ENCODE assay signal across 22 cellular contexts in genomic region chr2:53512071-53512841, GRCh38.
DNase-seq lines count a peak whose midpoint lies in the region; TF ChIP-seq lines count a peak whose summit lies in the region.
"Had no signal": no experiment of that assay in that cellular context is flagged by ENCODE, and none has a peak within 500 bp of the region (broad histone marks: within the 10 kb centered on the region; RNA-seq: fewer than 3 reads in every experiment).

No MANE protein-coding gene starts in this region.

- H3K27me3 Mint-ChIP-seq in MCF 10A (ENCODE audit: insufficient read depth, unreplicated experiment) = no peaks in the 10 kb centered on the region

- 60 to 70% methylated on average over 3 to 4 of the region's 4 CpGs for WGBS in transverse colon (ENCODE audit: low coverage in 1 of 2), 2 donors

- no peak overlapping the region for H3K27ac ChIP-seq in breast epithelium
- no peak overlapping the region for H3K27ac ChIP-seq in transverse colon
- H3K27ac ChIP-seq: 22Rv1, ascending aorta, C4-2B, heart left ventricle, prostate gland, thoracic aorta had no signal

- POLR2A ChIA-PET in MCF 10A (lab: Yijun Ruan, JAX) = no interaction called here

- H3K4me1 Mint-ChIP-seq in MCF 10A (ENCODE audit: insufficient read depth, unreplicated experiment) = peaks cover 20% of the 10 kb centered on the region
- H3K4me1 Mint-ChIP-seq: nephron had no signal

- H3K4me3 Mint-ChIP-seq in MCF 10A (ENCODE audit: unreplicated experiment) = no peak overlapping the region
- H3K4me3 Mint-ChIP-seq: nephron had no signal

- H3K36me3 ChIP-seq in breast epithelium = no peaks in the 10 kb centered on the region
- H3K36me3 ChIP-seq in adipocyte (ENCODE audit: control insufficient read depth, insufficient read depth, low read length, severe bottlenecking) = no peaks in the 10 kb centered on the region
- H3K36me3 ChIP-seq in transverse colon = no peaks in the 10 kb centered on the region
- H3K36me3 ChIP-seq: ascending aorta, heart left ventricle, prostate gland, thoracic aorta had no signal

- peak overlapping the region; percentile 46 for H3K27ac Mint-ChIP-seq in MCF 10A (ENCODE audit: low read depth, unreplicated experiment)
- H3K27ac Mint-ChIP-seq: nephron had no signal

- no peaks in the 10 kb centered on the region for H3K4me1 ChIP-seq in breast epithelium
- H3K4me1 ChIP-seq in adipocyte (ENCODE audit: control insufficient read depth, insufficient read depth, low read length) = peaks cover 6% of the 10 kb centered on the region
- H3K4me1 ChIP-seq in transverse colon = no peaks in the 10 kb centered on the region
- H3K4me1 ChIP-seq: ascending aorta, heart left ventricle, prostate gland had no signal

- no peak overlapping the region for H3K9ac ChIP-seq in adipocyte (ENCODE audit: low read length)

- TF ChIP-seq EP300 in transverse colon (IDR thresholded peaks at IDR 0.05; ENCODE audit: low read depth) = no peak

- H3K9me3 ChIP-seq in breast epithelium (no peaks in the 10 kb centered on the region), adipocyte (ENCODE audit: control insufficient read depth, low read length) (no peaks in the 10 kb centered on the region), transverse colon (no peaks in the 10 kb centered on the region)
- H3K9me3 ChIP-seq: ascending aorta, heart left ventricle, prostate gland, thoracic aorta had no signal

- H3K9me3 Mint-ChIP-seq in MCF 10A (ENCODE audit: unreplicated experiment) = no peaks in the 10 kb centered on the region

- CTCF ChIA-PET in MCF 10A (lab: Yijun Ruan, JAX) = no interaction called here

- DNase-seq in MCF 10A (ENCODE audit: unreplicated experiment) (peak; percentile 46), breast epithelium (ENCODE audit: low spot score in 2 of 2) (no peak), adipocyte (ENCODE audit: low read depth) (peak; percentile 75), fibroblast of villous mesenchyme (ENCODE audit: low read depth) (peak; percentile 66), transverse colon (no peak), HuH-7 (ENCODE audit: low spot score) (no peak), NCI-H82 treated with DMSO at 0.1 percent for 48 hours (lab: John Stamatoyannopoulos, UW; ENCODE audit: unreplicated experiment) (no peak)
- DNase-seq in activated CD4-positive, alpha-beta T cell treated with anti-CD3 and anti-CD28 coated beads, Interleukin-2, amount 50 U/mL, for 4 hours = no peak
- DNase-seq: activated CD4-positive, alpha-beta T cell treated with anti-CD3 and anti-CD28 coated beads for 1 hour; activated CD8-positive, alpha-beta memory T cell treated with anti-CD3 and anti-CD28 coated beads, Interleukin-2, amount 50 U/mL, for 4 hours; activated gamma-delta T cell treated with Interleukin-2 at 50 U/mL for 16 hours; heart left ventricle; kidney; NCI-H146; NCI-H226; T-helper 9 cell had no signal

- no peak overlapping the region for H3K4me3 ChIP-seq in breast epithelium
- H3K4me3 ChIP-seq in adipocyte (ENCODE audit: low read length) = no peak overlapping the region
- H3K4me3 ChIP-seq in fibroblast of villous mesenchyme (ENCODE audit: low read depth, low read length) = no peak overlapping the region
- no peak overlapping the region for H3K4me3 ChIP-seq in transverse colon
- H3K4me3 ChIP-seq: ascending aorta, heart left ventricle, prostate gland, thoracic aorta had no signal

- BruUV-seq in MCF 10A (replicated peaks; lab: Mats Ljungman, UMichigan) = no TSS peak

- TF ChIP-seq POLR2A in breast epithelium (IDR thresholded peaks at IDR 0.05) (no peak), transverse colon (IDR thresholded peaks at IDR 0.05) (no peak)

- H3K36me3 Mint-ChIP-seq in MCF 10A (ENCODE audit: insufficient read depth, unreplicated experiment) = no peaks in the 10 kb centered on the region

- H3K27me3 ChIP-seq in breast epithelium (no peaks in the 10 kb centered on the region), adipocyte (replicated peaks; ENCODE audit: control insufficient read depth, insufficient read depth, low read length) (peaks cover 6% of the 10 kb centered on the region), transverse colon (no peaks in the 10 kb centered on the region)
- H3K27me3 ChIP-seq: ascending aorta had no signal

- intact Hi-C loops in MCF 10A (cut with micrococcal nuclease) = no loop called here
- intact Hi-C loops in breast epithelium (cut with DNase I; ENCODE audit: low total_unique reads) = no loop called here
- intact Hi-C loops in transverse colon (cut with DNase I; ENCODE audit: low total_unique reads) = no loop called here

- in situ Hi-C loops in transverse colon (cut with MboI; ENCODE audit: low pct_ligation_motif_present in 1 of 4, low pct_unique_long_range_greater_than_20kb in 1 of 4, low sequenced_read_pairs in 3 of 4) = no loop called here

- TF ChIP-seq CTCF in MCF 10A (IDR thresholded peaks at IDR 0.05; ENCODE audit: unreplicated experiment) = no peak
- TF ChIP-seq CTCF in breast epithelium (IDR thresholded peaks at IDR 0.05) = no peak
- TF ChIP-seq CTCF in fibroblast of villous mesenchyme (IDR thresholded peaks at IDR 0.05; ENCODE audit: insufficient read depth, low read depth, low read length) = no peak
- no peak for TF ChIP-seq CTCF in transverse colon (IDR thresholded peaks at IDR 0.05)

Comparison
In these comparisons a context has a peak if more than half of its experiments do, and no peak if none do; other contexts are left out.
1. DNase-seq: peak in MCF 10A (single experiment), adipocyte (single experiment) and fibroblast of villous mesenchyme (single experiment); none in breast epithelium (0 of 2), transverse colon (single experiment), activated CD4-positive, alpha-beta T cell treated with anti-CD3 and anti-CD28 coated beads, Interleukin-2, amount 50 U/mL, for 4 hours (0 of 2), HuH-7 (single experiment) and NCI-H82 treated with DMSO at 0.1 percent for 48 hours (single experiment).